ENCODE assay signal across 1 cellular context in genomic region chr12:6312529-6313325, GRCh38.
TF ChIP-seq lines count a peak whose summit lies in the region.

No MANE protein-coding gene starts in this region.

TF ChIP-seq in GM12878, 131 proteins besides CTCF, POLR2A, EP300 and RAD21 (continues in another document):
- TF ChIP-seq HSF1 (IDR thresholded peaks at IDR 0.05; ENCODE audit: low read depth, low read length): no peak
- TF ChIP-seq HDGF (IDR thresholded peaks at IDR 0.05): peak; percentile 85; the same call in 1 of the 2 replicates
- 0 out of 2 replicates have a peak, but pooled peaks have one; percentile 25 for TF ChIP-seq MAX (IDR thresholded peaks at IDR 0.05; ENCODE audit: low read depth, low read length)
- no peak for TF ChIP-seq CBX5 (IDR thresholded peaks at IDR 0.05; ENCODE audit: low read depth)
- TF ChIP-seq TCF12 (IDR thresholded peaks at IDR 0.05; ENCODE audit: low read depth, low read length): no peak; the same call in 1 of the 2 replicates
- no peak for TF ChIP-seq ELK1 (IDR thresholded peaks at IDR 0.05; ENCODE audit: low read depth, low read length)
- TF ChIP-seq ZBTB4 (CRISPR knock-in tag; IDR thresholded peaks at IDR 0.05): no peak
- no peak for TF ChIP-seq ZZZ3 (IDR thresholded peaks at IDR 0.05; ENCODE audit: control insufficient read depth, insufficient read length, low read depth)
- no peak for TF ChIP-seq KAT2A (conservative IDR thresholded peaks at IDR 0.05; ENCODE audit: control insufficient read depth, low read depth, low read length)
- no peak for TF ChIP-seq SIN3A (IDR thresholded peaks at IDR 0.05; ENCODE audit: low read depth, low read length)
- TF ChIP-seq NFYA (IDR thresholded peaks at IDR 0.05; ENCODE audit: borderline replicate concordance, low read depth, low read length): no peak
- no peak for TF ChIP-seq SMC3 (IDR thresholded peaks at IDR 0.05; ENCODE audit: borderline replicate concordance, low read length)
- peak; percentile 40; the same call in 1 of the 2 replicates for TF ChIP-seq BCL11A (IDR thresholded peaks at IDR 0.05; ENCODE audit: low read depth, low read length)
- no peak for TF ChIP-seq ZNF24 (IDR thresholded peaks at IDR 0.05)
- TF ChIP-seq CHD2 (IDR thresholded peaks at IDR 0.05; ENCODE audit: borderline replicate concordance, low read depth, low read length): peak; percentile 44; the same call in 1 of the 2 replicates
- peak; percentile 85 for TF ChIP-seq DPF2 (IDR thresholded peaks at IDR 0.05)
- TF ChIP-seq TBL1XR1 (IDR thresholded peaks at IDR 0.05; ENCODE audit: low read depth, low read length): peak; percentile 51; the same call in 1 of the 2 replicates
- TF ChIP-seq RAD51 (IDR thresholded peaks at IDR 0.05): no peak
- TF ChIP-seq BCL3 (IDR thresholded peaks at IDR 0.05; ENCODE audit: borderline replicate concordance, insufficient read depth, low read depth, low read length, poor library complexity, severe bottlenecking): no peak
- no peak for TF ChIP-seq MEF2A (IDR thresholded peaks at IDR 0.05; ENCODE audit: insufficient read depth, low read depth, low read length)
- TF ChIP-seq ESRRA (IDR thresholded peaks at IDR 0.05; ENCODE audit: low read length): no peak
- TF ChIP-seq PML (IDR thresholded peaks at IDR 0.05; ENCODE audit: low read length): no peak
- peak; percentile 83 for TF ChIP-seq NR2F1 (conservative IDR thresholded peaks at IDR 0.05)
- TF ChIP-seq FOS (IDR thresholded peaks at IDR 0.05; ENCODE audit: borderline replicate concordance, extremely low read depth, insufficient read length): no peak
- peak; percentile 37; the same call in 1 of the 2 replicates for TF ChIP-seq CREM (IDR thresholded peaks at IDR 0.05; ENCODE audit: low read depth)
- TF ChIP-seq POU2F2 (IDR thresholded peaks at IDR 0.05; ENCODE audit: borderline replicate concordance, low read depth, low read length): peak; percentile 73; the same call in 1 of the 3 replicates
- no peak for TF ChIP-seq SUZ12 (IDR thresholded peaks at IDR 0.05; ENCODE audit: unreplicated experiment)
- no peak for TF ChIP-seq ZNF217 (IDR thresholded peaks at IDR 0.05)
- no peak for TF ChIP-seq IRF3 (IDR thresholded peaks at IDR 0.05)
- peak; percentile 67; the same call in 1 of the 2 replicates for TF ChIP-seq MLLT1 (IDR thresholded peaks at IDR 0.05)
- TF ChIP-seq PAX5 (IDR thresholded peaks at IDR 0.05; ENCODE audit: borderline replicate concordance, low read depth, low read length): peak; percentile 47; the same call in 1 of the 2 replicates
- TF ChIP-seq PRDM15 (CRISPR knock-in tag; IDR thresholded peaks at IDR 0.05): no peak
- no peak for TF ChIP-seq ETV6 (conservative IDR thresholded peaks at IDR 0.05 in 1 of 2, IDR thresholded peaks at IDR 0.05 in 1 of 2; ENCODE audit: borderline replicate concordance in 1 of 2, low read depth in 1 of 2)
- no peak for TF ChIP-seq POLR2AphosphoS2 (IDR thresholded peaks at IDR 0.05; ENCODE audit: low read depth, low read length)
- no peak; the same call in 1 of the 2 replicates for TF ChIP-seq BCLAF1 (IDR thresholded peaks at IDR 0.05)
- TF ChIP-seq IRF5 (IDR thresholded peaks at IDR 0.05; ENCODE audit: borderline replicate concordance): no peak
- peak; percentile 90 for TF ChIP-seq RUNX3 (IDR thresholded peaks at IDR 0.05; ENCODE audit: low read length)
- no peak for TF ChIP-seq PAX8 (IDR thresholded peaks at IDR 0.05)
- no peak for TF ChIP-seq SPI1 (IDR thresholded peaks at IDR 0.05; ENCODE audit: borderline replicate concordance, insufficient read depth, low read depth, low read length)
